ENCODE assay signal across 31 cellular contexts in genomic region chr16:70717065-70717464, GRCh38. TPM values are rescaled to one million over a fixed set of nuclear protein-coding genes. Genes with fewer than 3 reads are reported as not detected.
A peak's percentile ranks its signal among the peaks of the same experiment; 100 is the strongest.
DNase-seq lines count a peak whose midpoint lies in the region; ATAC-seq, FAIRE-seq and TF ChIP-seq lines count a peak whose summit lies in the region.
"Had no signal": no experiment of that assay in that cellular context is flagged by ENCODE, and none has a peak within 500 bp of the region (broad histone marks: within the 10 kb centered on the region; RNA-seq: fewer than 3 reads in every experiment).

No MANE protein-coding gene starts in this region.

- H4K12ac ChIP-seq in trophoblast cell (ENCODE audit: low read depth, low read length): no peak overlapping the region

- peaks cover 27 to 36% of the 10 kb centered on the region in 2 donors for H3K4me1 ChIP-seq in kidney (ENCODE audit: control insufficient read depth in 1 of 2, insufficient read depth in 1 of 2, low read depth in 1 of 2, low read length in 2 of 2)
- H3K4me1 ChIP-seq in trophoblast cell (ENCODE audit: control insufficient read depth in 1 of 2, insufficient read depth in 2 of 2, low read length in 2 of 2): peaks cover 44 to 47% of the 10 kb centered on the region in 2 experiments
- H3K4me1 ChIP-seq in tibial artery: peaks cover 0 to 44% (median 35%) of the 10 kb centered on the region in 4 donors

- peaks cover 4% of the 10 kb centered on the region for H3K79me2 ChIP-seq in trophoblast cell (ENCODE audit: control insufficient read depth, insufficient read depth, low read length, poor library complexity)

- H3K27me3 ChIP-seq in trophoblast cell (ENCODE audit: insufficient read depth, low read length) (no peaks in the 10 kb centered on the region), tibial artery (no peaks in the 10 kb centered on the region)
- H3K27me3 ChIP-seq: neutrophil had no signal

- H4K8ac ChIP-seq in trophoblast cell (ENCODE audit: low read depth, low read length): no peak overlapping the region

- no peaks in the 10 kb centered on the region for H3K36me3 ChIP-seq in kidney (ENCODE audit: control insufficient read depth in 1 of 2, insufficient read depth in 2 of 2, low read length in 2 of 2)
- peaks cover 4 to 6% of the 10 kb centered on the region in 2 experiments for H3K36me3 ChIP-seq in trophoblast cell (ENCODE audit: control insufficient read depth in 1 of 2, insufficient read depth in 2 of 2, low read length in 2 of 2)
- H3K36me3 ChIP-seq in tibial artery: peaks cover 0 to 25% (median 20%) of the 10 kb centered on the region in 3 donors

- H3K9me3 ChIP-seq in kidney (ENCODE audit: control insufficient read depth in 1 of 2, low read length in 2 of 2) (peaks cover 0 to 4% of the 10 kb centered on the region in 2 donors), trophoblast cell (ENCODE audit: insufficient read depth, low read depth, low read length) (peaks cover 2% of the 10 kb centered on the region), tibial artery (no peaks in the 10 kb centered on the region), T-helper 17 cell (ENCODE audit: control insufficient read depth, low read length, poor library complexity, severe bottlenecking) (no peaks in the 10 kb centered on the region)
- H3K9me3 ChIP-seq: lower lobe of right lung, neutrophil had no signal

- H3K4me3 ChIP-seq in kidney (ENCODE audit: low read length in 2 of 2): no peak overlapping the region
- H3K4me3 ChIP-seq in trophoblast cell (ENCODE audit: low read depth, low read length): no peak overlapping the region
- no peak overlapping the region for H3K4me3 ChIP-seq in tibial artery
- H3K4me3 ChIP-seq: lower lobe of right lung, SK-N-MC had no signal

- H2BK12ac ChIP-seq in trophoblast cell (ENCODE audit: low read length): peak overlapping the region; percentile 11

- intact Hi-C loops in kidney (cut with DNase I) (no loop called here), tibial artery (cut with DNase I; ENCODE audit: low total_unique reads) (no loop called here), left ventricle myocardium superior (cut with micrococcal nuclease) (no loop called here)

- peak overlapping the region; percentile 93 to 97 for H3K27ac ChIP-seq in kidney (ENCODE audit: low read depth in 2 of 2, low read length in 2 of 2)
- H3K27ac ChIP-seq in trophoblast cell (ENCODE audit: low read depth, low read length): no peak overlapping the region
- peak overlapping the region; percentile 91 to 96 for H3K27ac ChIP-seq in tibial artery
- H3K27ac ChIP-seq: lower lobe of right lung, neutrophil had no signal

- no peak overlapping the region for H3K4ac ChIP-seq in trophoblast cell (ENCODE audit: low read depth, low read length)

- H3K36me3 Mint-ChIP-seq in brain (peaks cover 35% of the 10 kb centered on the region), T-helper 17 cell (ENCODE audit: low read depth) (peaks cover 10% of the 10 kb centered on the region)

- DNase-seq in kidney (no peak), trophoblast cell (no peak), tibial artery (no peak), T-helper 17 cell (no peak), left lobe of liver (ENCODE audit: low spot score) (no peak), left ventricle myocardium superior (no peak)
- DNase-seq: activated CD4-positive, alpha-beta T cell treated with anti-CD3 and anti-CD28 coated beads for 4 hours; activated CD8-positive, alpha-beta memory T cell treated with anti-CD3 and anti-CD28 coated beads for 24 hours; activated effector memory CD4-positive, alpha-beta T cell treated with anti-CD3 and anti-CD28 coated beads, Interleukin-2, amount 50 U/mL, for 16 hours; activated naive CD8-positive, alpha-beta T cell treated with anti-CD3 and anti-CD28 coated beads for 36 hours; activated T-cell treated with anti-CD3 and anti-CD28 coated beads, Interleukin-2, amount 50 U/mL, for 1 hour; central memory CD4-positive, alpha-beta T cell; Karpas-422; lower lobe of right lung; MV-4-11; NCI-H146; NCI-H2107; NCI-H446; NCI-H82; RPMI8226; small intestine; T-helper 2 cell had no signal

- H2BK120ac ChIP-seq in trophoblast cell (ENCODE audit: insufficient read depth, low read length, poor library complexity): no peak overlapping the region

- peak overlapping the region; percentile 11 for H3K14ac ChIP-seq in trophoblast cell (ENCODE audit: low read length)

- WGBS in trophoblast cell (ENCODE audit: extremely low coverage, insufficient coverage, insufficient read length): no CpG with 5 or more reads among the region's 9 CpGs

- no peak for ATAC-seq in GM21381 (IDR thresholded peaks at IDR 0.05; ENCODE audit: unreplicated experiment)
- ATAC-seq in T-helper 17 cell: no peak
- ATAC-seq in left lobe of liver: no peak
- ATAC-seq in left ventricle myocardium superior: no peak
- ATAC-seq: lower lobe of right lung had no signal

- H3K27ac Mint-ChIP-seq in brain: peak overlapping the region in 4 of 5 experiments; percentile 35 to 99 (median 89)
- H3K27ac Mint-ChIP-seq in T-helper 17 cell: no peak overlapping the region
- H3K27ac Mint-ChIP-seq: activated naive CD8-positive, alpha-beta T cell treated with anti-CD3 and anti-CD28 coated beads for 36 hours had no signal

- H3K4me3 Mint-ChIP-seq in brain (no peak overlapping the region), T-helper 17 cell (no peak overlapping the region)
- H3K4me3 Mint-ChIP-seq: activated naive CD8-positive, alpha-beta T cell treated with anti-CD3 and anti-CD28 coated beads for 36 hours; CD14-positive monocyte had no signal

- peak overlapping the region in 1 of 2 donors; percentile 24 for H3K9ac ChIP-seq in kidney (ENCODE audit: low read length in 2 of 2)
- H3K9ac ChIP-seq in trophoblast cell (ENCODE audit: low read length): no peak overlapping the region

- H2BK5ac ChIP-seq in trophoblast cell (ENCODE audit: low read depth, low read length, poor library complexity): no peak overlapping the region

- no peak overlapping the region for H3K4me2 ChIP-seq in trophoblast cell (ENCODE audit: low read length)

- H3K18ac ChIP-seq in trophoblast cell (ENCODE audit: low read length): no peak overlapping the region

- H3K23ac ChIP-seq in trophoblast cell (ENCODE audit: low read length): no peak overlapping the region

- peak overlapping the region; percentile 23 for H2AFZ ChIP-seq in trophoblast cell (ENCODE audit: insufficient read depth, low read length, poor library complexity)

- TF ChIP-seq CTCF in brain (conservative IDR thresholded peaks at IDR 0.05): no peak
- no peak for TF ChIP-seq CTCF in kidney (IDR thresholded peaks at IDR 0.05; ENCODE audit: borderline replicate concordance, extremely low read depth, insufficient read depth)
- no peak for TF ChIP-seq CTCF in tibial artery (IDR thresholded peaks at IDR 0.05)

- H4K91ac ChIP-seq in trophoblast cell (ENCODE audit: low read depth, low read length): peak overlapping the region; percentile 36

- H3K9me3 Mint-ChIP-seq in brain: peaks cover 0 to 9% (median 5%) of the 10 kb centered on the region in 5 experiments
- H3K9me3 Mint-ChIP-seq: activated naive CD8-positive, alpha-beta T cell treated with anti-CD3 and anti-CD28 coated beads for 36 hours had no signal

- FAIRE-seq in kidney (lab: Jason Lieb, UNC): no peak
- FAIRE-seq: astrocyte, endothelial cell of umbilical vein, islet of Langerhans, small intestine, urothelium cell line had no signal

- H3K4me1 Mint-ChIP-seq in brain: peaks cover 62% of the 10 kb centered on the region
- peaks cover 7% of the 10 kb centered on the region for H3K4me1 Mint-ChIP-seq in T-helper 17 cell
- H3K4me1 Mint-ChIP-seq: CD14-positive monocyte had no signal

- peaks cover 4% of the 10 kb centered on the region for H3K27me3 Mint-ChIP-seq in brain
- no peaks in the 10 kb centered on the region for H3K27me3 Mint-ChIP-seq in T-helper 17 cell
- H3K27me3 Mint-ChIP-seq: activated naive CD8-positive, alpha-beta T cell treated with anti-CD3 and anti-CD28 coated beads for 36 hours had no signal

- peak overlapping the region; percentile 60 for H2AK5ac ChIP-seq in trophoblast cell (ENCODE audit: low read length)

- H3K79me1 ChIP-seq in trophoblast cell (ENCODE audit: low read length): peaks cover 32% of the 10 kb centered on the region

RNA-seq across cellular contexts. Expression of gene MTSS2, which starts 31.2 kb away (rescaled TPM):
- polyA plus RNA-seq in brain (ENCODE audit: insufficient read depth, low read depth, low replicate concordance) (231 TPM), kidney (ENCODE audit: insufficient read depth, low read depth, low replicate concordance) (19.2 TPM)
- total RNA-seq in kidney (33.0 TPM), T-helper 17 cell (1 to 10 TPM; 4.4 to 6.9 TPM), left lobe of liver (58.1 TPM), left ventricle myocardium superior (101 TPM)
- polyA plus RNA-seq in trophoblast cell (2013): 164 and 171 TPM in 2 replicates
- polyA plus RNA-seq: CD14-positive monocyte had no signal
